ENCODE assay signal across 16 cellular contexts in genomic region chr1:63779872-63780271, GRCh38. TPM values are rescaled to one million over a fixed set of nuclear protein-coding genes. Genes with fewer than 3 reads are reported as not detected.
DNase-seq lines count a peak whose midpoint lies in the region; ATAC-seq, FAIRE-seq and TF ChIP-seq lines count a peak whose summit lies in the region.
"Had no signal": no experiment of that assay in that cellular context is flagged by ENCODE, and none has a peak within 500 bp of the region (broad histone marks: within the 10 kb centered on the region; RNA-seq: fewer than 3 reads in every experiment).

No MANE protein-coding gene starts in this region.

- peaks cover 4% of the 10 kb centered on the region for H3K27me3 ChIP-seq in astrocyte (ENCODE audit: insufficient read depth, low read length)

- peaks cover 55% of the 10 kb centered on the region for H3K4me1 ChIP-seq in A549
- peaks cover 8% of the 10 kb centered on the region for H3K4me1 ChIP-seq in astrocyte (ENCODE audit: insufficient read depth, low read length)

- no peak for TF ChIP-seq CTCF in A549 (IDR thresholded peaks at IDR 0.05)
- no peak for TF ChIP-seq CTCF in HFFc6 (IDR thresholded peaks at IDR 0.05)
- no peak for TF ChIP-seq CTCF in astrocyte (IDR thresholded peaks at IDR 0.05; ENCODE audit: insufficient read depth, low read depth, low read length)

- TF ChIP-seq POLR2A in A549 (IDR thresholded peaks at IDR 0.05; ENCODE audit: low read length): no peak

- TF ChIP-seq EP300 in A549 (IDR thresholded peaks at IDR 0.05): no peak

- H3K27ac Mint-ChIP-seq in HFFc6: 0 out of 2 replicates have a peak overlapping the region, but pooled peaks have one; percentile 34
- H3K27ac Mint-ChIP-seq in astrocyte (ENCODE audit: unreplicated experiment): no peak overlapping the region
- H3K27ac Mint-ChIP-seq: CD4-positive, alpha-beta T cell; IgD-negative memory B cell had no signal

- peaks cover 92% of the 10 kb centered on the region for H4K20me1 ChIP-seq in astrocyte (ENCODE audit: insufficient read depth, low read length)

- H3K9me3 ChIP-seq in A549 (no peaks in the 10 kb centered on the region), astrocyte (ENCODE audit: insufficient read depth, low read depth, low read length) (no peaks in the 10 kb centered on the region)

- no peak overlapping the region for H3K9ac ChIP-seq in astrocyte (ENCODE audit: low read length)

- H3K4me2 ChIP-seq in A549 (peak overlapping the region; percentile 20; the same call in 1 of the 3 replicates), astrocyte (ENCODE audit: low read length) (peak overlapping the region; percentile 22)

- POLR2A ChIA-PET in A549 (lab: Yijun Ruan, JAX): no interaction called here

- no peak overlapping the region for H2AFZ ChIP-seq in astrocyte (ENCODE audit: low read depth, low read length)

- CTCF ChIA-PET in A549 (lab: Yijun Ruan, JAX): interaction anchor here (1.9 to 2.0 kb wide), 2 partner anchors 88 to 357 kb away, joined by 5 to 6 read pairs; no protein-coding TSS in a partner anchor

- no peaks in the 10 kb centered on the region for H3K36me3 ChIP-seq in astrocyte (ENCODE audit: insufficient read depth, low read length)

- peaks cover 94% of the 10 kb centered on the region for H3K79me2 ChIP-seq in astrocyte (ENCODE audit: insufficient read depth, low read length)

- H3K27me3 Mint-ChIP-seq in HFFc6 (ENCODE audit: insufficient read depth): no peaks in the 10 kb centered on the region; the same call in none of the 2 replicates
- H3K27me3 Mint-ChIP-seq in astrocyte (ENCODE audit: low read depth, unreplicated experiment): no peaks in the 10 kb centered on the region

- no peaks in the 10 kb centered on the region for H3K36me3 Mint-ChIP-seq in HFFc6 (ENCODE audit: low read depth)
- H3K36me3 Mint-ChIP-seq in astrocyte (ENCODE audit: low read depth, unreplicated experiment): peaks cover 7% of the 10 kb centered on the region
- H3K36me3 Mint-ChIP-seq: IgD-negative memory B cell had no signal

- H3K4me1 Mint-ChIP-seq in HFFc6 (ENCODE audit: low read depth) (peaks cover 41% of the 10 kb centered on the region), astrocyte (ENCODE audit: low read depth, unreplicated experiment) (peaks cover 53% of the 10 kb centered on the region)

- no peak overlapping the region for H3K4me3 ChIP-seq in A549
- H3K4me3 ChIP-seq in astrocyte (ENCODE audit: insufficient read depth, low read depth, low read length): no peak overlapping the region

- H3K9me3 Mint-ChIP-seq in HFFc6: no peaks in the 10 kb centered on the region
- no peaks in the 10 kb centered on the region for H3K9me3 Mint-ChIP-seq in astrocyte (ENCODE audit: unreplicated experiment)
- H3K9me3 Mint-ChIP-seq: CD4-positive, alpha-beta T cell; IgD-negative memory B cell had no signal

- FAIRE-seq in A549 (lab: Jason Lieb, UNC): no peak
- FAIRE-seq in astrocyte (lab: Jason Lieb, UNC): no peak
- FAIRE-seq: GM12892 had no signal

- H3K4me3 Mint-ChIP-seq in HFFc6: peak overlapping the region; percentile 60
- no peak overlapping the region for H3K4me3 Mint-ChIP-seq in astrocyte (ENCODE audit: unreplicated experiment)
- H3K4me3 Mint-ChIP-seq: CD4-positive, alpha-beta T cell had no signal

- no peak for DNase-seq in A549 (ENCODE audit: low read depth in 1 of 2, low spot score in 1 of 2)
- DNase-seq in HFFc6: no peak
- DNase-seq in astrocyte (ENCODE audit: low read depth): no peak
- DNase-seq in left colon: no peak
- no peak for DNase-seq in T-helper 1 cell
- no peak for DNase-seq in stimulated activated naive CD4-positive, alpha-beta T cell (lab: John Stamatoyannopoulos, UW)
- DNase-seq: activated CD4-positive, alpha-beta T cell treated with anti-CD3 and anti-CD28 coated beads, Interleukin-2, amount 50 U/mL, for 1 hour; activated gamma-delta T cell; amniotic stem cell; CD4-positive, alpha-beta T cell; hippocampal formation; midbrain; NCI-H187 treated with DMSO at 0.1 percent for 48 hours had no signal

- no peak for TF ChIP-seq RAD21 in A549 (conservative IDR thresholded peaks at IDR 0.05 in 1 of 2, IDR thresholded peaks at IDR 0.05 in 1 of 2)

- intact Hi-C loops in left colon (cut with DNase I, micrococcal nuclease): loop anchor here in 1 of 2 donors (10.0 kb wide), 1 partner anchor 355 kb away; no protein-coding TSS in a partner anchor

- H3K27ac ChIP-seq in A549 (no peak overlapping the region), astrocyte (ENCODE audit: low read depth, low read length) (no peak overlapping the region)

- ATAC-seq in A549: no peak
- ATAC-seq in left colon: peak; percentile 20
- no peak for ATAC-seq in HG02798 (IDR thresholded peaks at IDR 0.05; ENCODE audit: poor library complexity, unreplicated experiment)

TF ChIP-seq in A549, 52 proteins besides CTCF, POLR2A, EP300 and RAD21:
- TF ChIP-seq KDM5A (IDR thresholded peaks at IDR 0.05): no peak
- TF ChIP-seq MAZ (IDR thresholded peaks at IDR 0.05; ENCODE audit: borderline replicate concordance, low read depth, low read length): no peak
- no peak for TF ChIP-seq GATA3 (IDR thresholded peaks at IDR 0.05; ENCODE audit: borderline replicate concordance)
- TF ChIP-seq KDM1A (IDR thresholded peaks at IDR 0.05; ENCODE audit: low read depth): no peak
- TF ChIP-seq RCOR1 (IDR thresholded peaks at IDR 0.05; ENCODE audit: low read depth, low read length): no peak
- no peak for TF ChIP-seq HES2 (IDR thresholded peaks at IDR 0.05)
- no peak for TF ChIP-seq SREBF2 (IDR thresholded peaks at IDR 0.05)
- no peak for TF ChIP-seq RARB (CRISPR knock-in tag; IDR thresholded peaks at IDR 0.05)

RNA-seq across cellular contexts. Expression of gene ROR1, which starts 6.1 kb away (rescaled TPM):
- 19.0 and 29.3 TPM in 2 replicates for polyA plus RNA-seq in A549 (2011; rRNA removed)
- polyA plus RNA-seq in A549 (2012; cell fraction: cytosol; rRNA removed): 5.1 and 6.5 TPM in 2 replicates
- polyA plus RNA-seq in A549 (2012; cell fraction: nucleus; rRNA removed): 7.0 and 8.2 TPM in 2 replicates
- 6.5 to 9.4 TPM (median 8.2 TPM) in 3 replicates for polyA plus RNA-seq in A549 (2017; fragmentation: RNase III; extraction: RNeasy Plus Mini Kit Qiagen cat#74134 plus additional on column Dnase treatment)
- polyA minus RNA-seq in A549 (2011; rRNA and poly(A)+ RNA removed): 55.0 and 55.8 TPM in 2 replicates
- total RNA-seq in HFFc6 (2021; fragmentation: NEBNext Ultra II Directional; extraction: Animal tissue kit (Norgen Biotek cat#: 25700)): 1 to 10 TPM; 7.4 to 9.4 (median 8.9) TPM
- total RNA-seq in astrocyte: 38.3 and 40.5 TPM in 2 replicates
- 1 to 10 TPM; 5.1 to 7.1 TPM for total RNA-seq in left colon
- total RNA-seq: CD4-positive, alpha-beta T cell had no signal
